In genomic region chr13:25180795-25181537, GRCh38 we compare ENCODE assay signal across 10 cellular contexts.
DNase-seq lines count a peak whose midpoint lies in the region; ATAC-seq and TF ChIP-seq lines count a peak whose summit lies in the region.
"Had no signal": no experiment of that assay in that cellular context is flagged by ENCODE, and none has a peak within 500 bp of the region (broad histone marks: within the 10 kb centered on the region; RNA-seq: fewer than 3 reads in every experiment).

No MANE protein-coding gene starts in this region.

- no peaks in the 10 kb centered on the region for H3K36me3 ChIP-seq in tibial artery

- TF ChIP-seq CTCF in tibial artery (IDR thresholded peaks at IDR 0.05) = no peak

- ATAC-seq in GM18508 (IDR thresholded peaks at IDR 0.05; ENCODE audit: insufficient read depth, unreplicated experiment) (peak; percentile 83), GM21576 (IDR thresholded peaks at IDR 0.05; ENCODE audit: unreplicated experiment) (peak; percentile 66), HG03342 (IDR thresholded peaks at IDR 0.05; ENCODE audit: unreplicated experiment) (peak; percentile 65)

- DNase-seq in dedifferentiated amniotic fluid mesenchymal stem cell (ENCODE audit: extremely low spot score) (no peak), tibial artery (no peak), NCI-H510A (lab: John Stamatoyannopoulos, UW) (no peak)
- no peak for DNase-seq in stimulated activated CD4-positive, alpha-beta T cell treated with anti-CD3 and anti-CD28 coated beads, Interleukin-4, amount 100 ng/mL, for 24 hours
- DNase-seq: activated CD4-positive, alpha-beta T cell treated with anti-CD3 and anti-CD28 coated beads, Interleukin-2, amount 10 ng/mL, durations not matched to agents 7 days and 5 days; DMS79 had no signal

- no peaks in the 10 kb centered on the region for H3K9me3 ChIP-seq in tibial artery

- no peaks in the 10 kb centered on the region for H3K27me3 ChIP-seq in layer of hippocampus (ENCODE audit: control insufficient read depth, insufficient read depth, low read length)
- H3K27me3 ChIP-seq in tibial artery = peaks cover 0 to 14% of the 10 kb centered on the region in 2 donors

- H3K4me3 ChIP-seq in tibial artery = no peak overlapping the region

- H3K27ac ChIP-seq in layer of hippocampus (ENCODE audit: low read depth, low read length) = peak overlapping the region; percentile 58
- H3K27ac ChIP-seq in tibial artery = no peak overlapping the region

- intact Hi-C loops in tibial artery (cut with DNase I; ENCODE audit: low total_unique reads) = no loop called here

- H3K4me1 ChIP-seq in tibial artery = no peaks in the 10 kb centered on the region
